ENCODE assay signal across 1 cellular context in genomic region chr9:74952281-74953151, GRCh38.
A peak's percentile ranks its signal among the peaks of the same experiment; 100 is the strongest.
TF ChIP-seq lines count a peak whose summit lies in the region.

Gene C9orf40, minus strand, starts transcription at chr9:74952912. Its CDS starts 301 bp downstream, at chr9:74952611.

TF ChIP-seq in K562, 482 proteins besides CTCF, POLR2A, EP300 and RAD21 (continued from another document and continues in another):
- TF ChIP-seq MBD1 (CRISPR knock-in tag; IDR thresholded peaks at IDR 0.05) (no peak), FOSL1 (tag; conservative IDR thresholded peaks at IDR 0.05) (no peak), TBL1XR1 (IDR thresholded peaks at IDR 0.05; ENCODE audit: low read length in 2 of 2) (no peak), ZNF224 (CRISPR knock-in tag; IDR thresholded peaks at IDR 0.05) (no peak), ZNF316 (IDR thresholded peaks at IDR 0.05) (no peak), C11orf30 (IDR thresholded peaks at IDR 0.05; ENCODE audit: low read depth) (no peak), KAT7 (CRISPR knock-in tag; IDR thresholded peaks at IDR 0.05; ENCODE audit: borderline replicate concordance) (no peak), ZNF134 (CRISPR knock-in tag; conservative IDR thresholded peaks at IDR 0.05) (no peak), ZNF778 (CRISPR knock-in tag; IDR thresholded peaks at IDR 0.05) (no peak), ASH1L (IDR thresholded peaks at IDR 0.05; ENCODE audit: borderline replicate concordance, low read depth, partially characterized antibody) (no peak), XRCC4 (IDR thresholded peaks at IDR 0.05; ENCODE audit: extremely low read depth, insufficient read depth, insufficient read length) (no peak), ZKSCAN8 (CRISPR knock-in tag; IDR thresholded peaks at IDR 0.05) (no peak), ZNF324 (CRISPR knock-in tag; IDR thresholded peaks at IDR 0.05) (no peak), GABPA (tag; conservative IDR thresholded peaks at IDR 0.05; ENCODE audit: low read depth) (peak; percentile 88), NCOA6 (IDR thresholded peaks at IDR 0.05) (no peak), MNT (conservative IDR thresholded peaks at IDR 0.05) (peak; percentile 77 to 91), ATF6 (CRISPR knock-in tag; IDR thresholded peaks at IDR 0.05) (peak; percentile 59; the same call in 1 of the 2 replicates), HBP1 (CRISPR knock-in tag; IDR thresholded peaks at IDR 0.05) (no peak), MYC (IDR thresholded peaks at IDR 0.05; ENCODE audit: low read depth, low read length) (peak; percentile 67; the same call in 1 of the 2 replicates), MYC (CRISPR knock-in tag; IDR thresholded peaks at IDR 0.05; ENCODE audit: borderline replicate concordance, low read depth) (peak; percentile 45; the same call in 1 of the 2 replicates), CCAR2 (IDR thresholded peaks at IDR 0.05; ENCODE audit: low read depth, low read length) (no peak), FOXO4 (CRISPR knock-in tag; IDR thresholded peaks at IDR 0.05) (no peak), NR2C1 (IDR thresholded peaks at IDR 0.05) (no peak), NR2C1 (tag; IDR thresholded peaks at IDR 0.05) (no peak), ADNP (tag; IDR thresholded peaks at IDR 0.05) (peak; percentile 30; the same call in 1 of the 2 replicates), ZNF551 (CRISPR knock-in tag; IDR thresholded peaks at IDR 0.05) (no peak), TBP (optimal IDR thresholded peaks at IDR 0.05; ENCODE audit: low read depth, low read length) (peak; percentile 73), CSDE1 (IDR thresholded peaks at IDR 0.05) (no peak), E2F3 (CRISPR knock-in tag; IDR thresholded peaks at IDR 0.05) (no peak; the same call in none of the 2 replicates), ZNF436 (CRISPR knock-in tag; IDR thresholded peaks at IDR 0.05) (no peak), LARP7 (IDR thresholded peaks at IDR 0.05) (no peak), HNRNPH1 (optimal IDR thresholded peaks at IDR 0.05; ENCODE audit: low read depth, low read length) (no peak), HDAC6 (IDR thresholded peaks at IDR 0.05; ENCODE audit: low read depth, low read length) (no peak), BHLHE40 (IDR thresholded peaks at IDR 0.05; ENCODE audit: low read length) (no peak), SMARCA5 (IDR thresholded peaks at IDR 0.05) (no peak), RFX1 (IDR thresholded peaks at IDR 0.05) (no peak), ZNF764 (CRISPR knock-in tag; IDR thresholded peaks at IDR 0.05; ENCODE audit: low read depth) (0 out of 2 replicates have a peak, but pooled peaks have one; percentile 62), ZNF263 (CRISPR knock-in tag; IDR thresholded peaks at IDR 0.05; ENCODE audit: borderline replicate concordance) (no peak), ZZZ3 (IDR thresholded peaks at IDR 0.05) (no peak), L3MBTL2 (IDR thresholded peaks at IDR 0.05) (peak; percentile 95), ZNF696 (CRISPR knock-in tag; conservative IDR thresholded peaks at IDR 0.05) (no peak), SNRNP70 (optimal IDR thresholded peaks at IDR 0.05; ENCODE audit: low read depth, low read length) (no peak), GABPB1 (CRISPR knock-in tag; IDR thresholded peaks at IDR 0.05) (peak; percentile 87), TAF15 (IDR thresholded peaks at IDR 0.05; ENCODE audit: low read depth, low read length) (no peak), FOXJ2 (tag; IDR thresholded peaks at IDR 0.05) (peak; percentile 11; the same call in 1 of the 2 replicates), SP1 (CRISPR knock-in tag; IDR thresholded peaks at IDR 0.05) (no peak), POLR2AphosphoS2 (IDR thresholded peaks at IDR 0.05; ENCODE audit: low read length) (no peak), ZBED1 (IDR thresholded peaks at IDR 0.05) (no peak), DACH1 (IDR thresholded peaks at IDR 0.05; ENCODE audit: partially characterized antibody) (no peak), HNRNPK (IDR thresholded peaks at IDR 0.05; ENCODE audit: low read depth, low read length, poor library complexity, severe bottlenecking) (no peak), STAT5B (CRISPR knock-in tag; IDR thresholded peaks at IDR 0.05) (no peak), LCOR (CRISPR knock-in tag; IDR thresholded peaks at IDR 0.05) (peak; percentile 61; the same call in 1 of the 2 replicates), ZNF449 (CRISPR knock-in tag; IDR thresholded peaks at IDR 0.05) (no peak), EGR1 (conservative IDR thresholded peaks at IDR 0.05) (peak; percentile 24; the same call in 1 of the 2 replicates), HEY1 (CRISPR knock-in tag; IDR thresholded peaks at IDR 0.05; ENCODE audit: borderline replicate concordance) (no peak), ATF3 (IDR thresholded peaks at IDR 0.05) (no peak), ATF3 (CRISPR knock-in tag; conservative IDR thresholded peaks at IDR 0.05) (no peak), HIVEP1 (CRISPR knock-in tag; IDR thresholded peaks at IDR 0.05) (no peak), BCOR (IDR thresholded peaks at IDR 0.05) (peak; percentile 38; the same call in 1 of the 2 replicates), ZNF143 (CRISPR knock-in tag; IDR thresholded peaks at IDR 0.05) (no peak), BCLAF1 (IDR thresholded peaks at IDR 0.05; ENCODE audit: borderline replicate concordance in 1 of 2, control insufficient read depth in 1 of 2, low read depth in 2 of 2, low read length in 1 of 2) (no peak), NR3C1 (CRISPR knock-in tag; IDR thresholded peaks at IDR 0.05) (no peak), ZBTB26 (CRISPR knock-in tag; IDR thresholded peaks at IDR 0.05) (no peak), MAFG (tag; conservative IDR thresholded peaks at IDR 0.05) (no peak)
